17 cellular contexts compared by ENCODE assay signal in the genomic region with DNA sequence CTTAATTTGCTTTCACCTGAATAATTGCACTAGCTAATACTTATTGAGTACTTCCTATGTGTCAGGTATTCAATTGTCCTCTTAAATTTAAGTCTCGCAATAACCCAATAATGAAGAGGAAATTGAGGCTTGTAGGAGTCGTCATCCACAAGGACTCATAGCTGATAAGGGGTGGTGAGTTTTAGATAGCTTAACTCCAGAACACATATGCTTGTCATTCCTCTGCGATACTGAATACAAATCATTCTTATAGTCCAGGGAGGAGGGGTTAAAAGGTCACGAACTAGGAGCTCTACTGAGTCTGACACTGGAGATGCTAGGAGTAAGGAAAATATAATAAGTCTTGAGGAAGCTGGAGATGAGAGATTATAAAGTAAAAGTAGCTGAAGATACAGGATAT. TPM values are rescaled to one million over a fixed set of nuclear protein-coding genes. Genes with fewer than 3 reads are reported as not detected.
A peak's percentile ranks its signal among the peaks of the same experiment; 100 is the strongest.
DNase-seq lines count a peak whose midpoint lies in the region; ATAC-seq, FAIRE-seq and TF ChIP-seq lines count a peak whose summit lies in the region.
"Had no signal": no experiment of that assay in that cellular context is flagged by ENCODE, and none has a peak within 500 bp of the region (broad histone marks: within the 10 kb centered on the region; RNA-seq: fewer than 3 reads in every experiment).

No MANE protein-coding gene starts in this region.

- no peaks in the 10 kb centered on the region for H3K9me3 Mint-ChIP-seq in activated T-cell treated with anti-CD3 and anti-CD28 coated beads, Interleukin-2, amount 50 U/mL, for 4 hours
- no peaks in the 10 kb centered on the region for H3K9me3 Mint-ChIP-seq in stimulated activated memory B cell treated with anti-CD40 and anti-IgM and Interleukin-4, amounts not matched to agents 10 μg/mL and 1 μg/mL and 100 μg/mL, for 72 hours
- H3K9me3 Mint-ChIP-seq: stimulated activated naive CD8-positive, alpha-beta T cell treated with anti-CD3 and anti-CD28 coated beads, Interleukin-15, amount 100 ng/mL, for 72 hours had no signal

- H3K9me2 ChIP-seq in SU-DHL-6 (replicated peaks; ENCODE audit: insufficient read depth, low read length), result no peaks in the 10 kb centered on the region

- H3K36me3 Mint-ChIP-seq in activated T-cell treated with anti-CD3 and anti-CD28 coated beads, Interleukin-2, amount 50 U/mL, for 4 hours (ENCODE audit: insufficient read depth), result peaks cover under 1% of the 10 kb centered on the region
- peaks cover 2% of the 10 kb centered on the region for H3K36me3 Mint-ChIP-seq in stimulated activated memory B cell treated with anti-CD40 and anti-IgM and Interleukin-4, amounts not matched to agents 10 μg/mL and 1 μg/mL and 100 μg/mL, for 72 hours

- no peaks in the 10 kb centered on the region for H3K27me3 Mint-ChIP-seq in activated T-cell treated with anti-CD3 and anti-CD28 coated beads, Interleukin-2, amount 50 U/mL, for 4 hours (ENCODE audit: low read depth)
- no peaks in the 10 kb centered on the region for H3K27me3 Mint-ChIP-seq in stimulated activated memory B cell treated with anti-CD40 and anti-IgM and Interleukin-4, amounts not matched to agents 10 μg/mL and 1 μg/mL and 100 μg/mL, for 72 hours
- H3K27me3 Mint-ChIP-seq: stimulated activated naive CD8-positive, alpha-beta T cell treated with anti-CD3 and anti-CD28 coated beads, Interleukin-15, amount 100 ng/mL, for 72 hours had no signal

- no peak overlapping the region for H3K9ac ChIP-seq in SU-DHL-6 (ENCODE audit: low read length)
- H3K9ac ChIP-seq in kidney (ENCODE audit: low read length in 2 of 2), result no peak overlapping the region

- peaks cover 0 to 6% of the 10 kb centered on the region in 2 donors for H3K4me1 ChIP-seq in kidney (ENCODE audit: control insufficient read depth in 1 of 2, insufficient read depth in 1 of 2, low read depth in 1 of 2, low read length in 2 of 2)

- H3K36me3 ChIP-seq in SU-DHL-6 (ENCODE audit: low read length) (no peaks in the 10 kb centered on the region), kidney (ENCODE audit: control insufficient read depth in 1 of 2, insufficient read depth in 2 of 2, low read length in 2 of 2) (no peaks in the 10 kb centered on the region)
- H3K36me3 ChIP-seq: cardiac muscle cell, Peyer's patch had no signal

- H3K9me3 ChIP-seq in SU-DHL-6 (ENCODE audit: insufficient read depth, low read length), result no peaks in the 10 kb centered on the region
- no peaks in the 10 kb centered on the region for H3K9me3 ChIP-seq in kidney (ENCODE audit: control insufficient read depth in 1 of 2, low read length in 2 of 2)
- H3K9me3 ChIP-seq: Peyer's patch had no signal

- no peak overlapping the region for H3K4me3 ChIP-seq in SU-DHL-6 (ENCODE audit: insufficient read depth, low read length, poor library complexity, severe bottlenecking)
- H3K4me3 ChIP-seq in fibroblast of villous mesenchyme (ENCODE audit: low read depth, low read length), result no peak overlapping the region
- no peak overlapping the region for H3K4me3 ChIP-seq in kidney (ENCODE audit: low read length in 2 of 2)
- H3K4me3 ChIP-seq: lung had no signal

- intact Hi-C loops in kidney (cut with DNase I), result no loop called here

- TF ChIP-seq CTCF in SU-DHL-6 (IDR thresholded peaks at IDR 0.05; ENCODE audit: insufficient read depth, low read length, poor library complexity, severe bottlenecking) (no peak), fibroblast of villous mesenchyme (IDR thresholded peaks at IDR 0.05; ENCODE audit: insufficient read depth, low read depth, low read length) (no peak), kidney (IDR thresholded peaks at IDR 0.05; ENCODE audit: borderline replicate concordance, extremely low read depth, insufficient read depth) (no peak)

- peak overlapping the region; percentile 62 for H3K4me3 Mint-ChIP-seq in activated T-cell treated with anti-CD3 and anti-CD28 coated beads, Interleukin-2, amount 50 U/mL, for 4 hours
- H3K4me3 Mint-ChIP-seq in stimulated activated memory B cell treated with anti-CD40 and anti-IgM and Interleukin-4, amounts not matched to agents 10 μg/mL and 1 μg/mL and 100 μg/mL, for 72 hours, result peak overlapping the region; percentile 63

- 0 out of 2 replicates have a peak, but pooled peaks cover 4% of the 10 kb centered on the region for H3F3A ChIP-seq in SU-DHL-6 (ENCODE audit: insufficient read depth)

- no peak overlapping the region for H3K27ac Mint-ChIP-seq in stimulated activated memory B cell treated with anti-CD40 and anti-IgM and Interleukin-4, amounts not matched to agents 10 μg/mL and 1 μg/mL and 100 μg/mL, for 72 hours

- H3K27me3 ChIP-seq in SU-DHL-6 (ENCODE audit: low read length), result no peaks in the 10 kb centered on the region
- H3K27me3 ChIP-seq: cardiac muscle cell, Peyer's patch had no signal

- H3K27ac ChIP-seq in SU-DHL-6 (ENCODE audit: low read depth, low read length) (no peak overlapping the region), kidney (ENCODE audit: low read depth in 2 of 2, low read length in 2 of 2) (no peak overlapping the region), caudate nucleus (ENCODE audit: low read depth, low read length) (no peak overlapping the region)
- H3K27ac ChIP-seq: cardiac muscle cell had no signal

- no peak overlapping the region for H3K4me2 ChIP-seq in SU-DHL-6 (ENCODE audit: low read depth, low read length, poor library complexity, severe bottlenecking)

- peaks cover 15% of the 10 kb centered on the region for H3K79me2 ChIP-seq in SU-DHL-6 (ENCODE audit: insufficient read depth, low read length)

- no peak for DNase-seq in activated T-cell treated with anti-CD3 and anti-CD28 coated beads, Interleukin-2, amount 50 U/mL, for 4 hours
- no peak for DNase-seq in activated T-cell treated with anti-CD3 and anti-CD28 coated beads, Interleukin-2, amount 50 U/mL, for 48 hours
- DNase-seq in fibroblast of villous mesenchyme (ENCODE audit: low read depth), result peak; percentile 33
- no peak for DNase-seq in kidney
- DNase-seq in caudate nucleus (lab: John Stamatoyannopoulos, UW), result no peak
- no peak for DNase-seq in SW480 (ENCODE audit: low spot score)
- DNase-seq: activated CD4-positive, alpha-beta T cell treated with anti-CD3 and anti-CD28 coated beads, Interleukin-2, amount 50 U/mL, for 4 hours; effector memory CD4-positive, alpha-beta T cell; NCI-H1436; Peyer's patch; stimulated activated naive CD8-positive, alpha-beta T cell treated with anti-CD3 and anti-CD28 coated beads, Interleukin-15, amount 100 ng/mL, for 72 hours; SW 1271 had no signal

- no peak for FAIRE-seq in kidney (lab: Jason Lieb, UNC)
- FAIRE-seq: H54 had no signal

- peaks cover 24% of the 10 kb centered on the region for H3K4me1 Mint-ChIP-seq in activated T-cell treated with anti-CD3 and anti-CD28 coated beads, Interleukin-2, amount 50 U/mL, for 4 hours (ENCODE audit: low read depth)
- peaks cover 27% of the 10 kb centered on the region for H3K4me1 Mint-ChIP-seq in stimulated activated memory B cell treated with anti-CD40 and anti-IgM and Interleukin-4, amounts not matched to agents 10 μg/mL and 1 μg/mL and 100 μg/mL, for 72 hours

- H4K20me1 ChIP-seq in SU-DHL-6 (ENCODE audit: low read depth, low read length), result no peaks in the 10 kb centered on the region

- no peak for ATAC-seq in activated T-cell treated with anti-CD3 and anti-CD28 coated beads, Interleukin-2, amount 50 U/mL, for 4 hours
- no peak for ATAC-seq in stimulated activated memory B cell treated with anti-CD40 and anti-IgM and Interleukin-4, amounts not matched to agents 10 μg/mL and 1 μg/mL and 100 μg/mL, for 72 hours
- ATAC-seq: stimulated activated naive CD8-positive, alpha-beta T cell treated with anti-CD3 and anti-CD28 coated beads, Interleukin-15, amount 100 ng/mL, for 72 hours had no signal

- peak overlapping the region; percentile 98 for H2AFZ ChIP-seq in SU-DHL-6 (ENCODE audit: low read depth, low read length, severe bottlenecking)

RNA-seq across cellular contexts. Expression of gene PACRGL, which starts 1.4 kb away (rescaled TPM):
- total RNA-seq in activated T-cell treated with anti-CD3 and anti-CD28 coated beads, Interleukin-2, amount 50 U/mL, for 4 hours, result 10 to 100 TPM; 12.7 to 16.0 (median 16.0) TPM
- 13.5 and 19.4 TPM in 2 replicates for total RNA-seq in fibroblast of villous mesenchyme
- 22.4 TPM for total RNA-seq in kidney
- 11.3 TPM for polyA plus RNA-seq in kidney (ENCODE audit: insufficient read depth, low read depth, low replicate concordance)
